In genomic region chr17:77182773-77183172, GRCh38 we compare ENCODE assay signal across 13 cellular contexts. TPM values are rescaled to one million over a fixed set of nuclear protein-coding genes. Genes with fewer than 3 reads are reported as not detected.
DNase-seq lines count a peak whose midpoint lies in the region; ATAC-seq, FAIRE-seq and TF ChIP-seq lines count a peak whose summit lies in the region.
"Had no signal": no experiment of that assay in that cellular context is flagged by ENCODE, and none has a peak within 500 bp of the region (broad histone marks: within the 10 kb centered on the region; RNA-seq: fewer than 3 reads in every experiment).

No MANE protein-coding gene starts in this region.

- peak overlapping the region; percentile 80 for H3K27ac Mint-ChIP-seq in stimulated activated naive CD8-positive, alpha-beta T cell treated with anti-CD3 and anti-CD28 coated beads, Interleukin-15, Interleukin-2, amounts not matched to agents 100 ng/mL and 50 ng/mL, for 24 hours
- H3K27ac Mint-ChIP-seq in activated T-helper 17 cell treated with anti-CD3 and anti-CD28 coated beads, Interleukin-2, amount 50 U/mL, for 72 hours, result peak overlapping the region; percentile 94
- H3K27ac Mint-ChIP-seq in memory B cell, result no peak overlapping the region

- peaks cover 45% of the 10 kb centered on the region for H3K4me1 Mint-ChIP-seq in stimulated activated naive CD8-positive, alpha-beta T cell treated with anti-CD3 and anti-CD28 coated beads, Interleukin-15, Interleukin-2, amounts not matched to agents 100 ng/mL and 50 ng/mL, for 24 hours (ENCODE audit: low read depth)
- peaks cover 27% of the 10 kb centered on the region for H3K4me1 Mint-ChIP-seq in activated T-helper 17 cell treated with anti-CD3 and anti-CD28 coated beads, Interleukin-2, amount 50 U/mL, for 72 hours
- H3K4me1 Mint-ChIP-seq in memory B cell, result peaks cover 25% of the 10 kb centered on the region

- H3K4me1 ChIP-seq in uterus (no peaks in the 10 kb centered on the region), pancreas (peaks cover 0 to 38% (median 6%) of the 10 kb centered on the region in 3 donors)

- no peaks in the 10 kb centered on the region for H3K27me3 Mint-ChIP-seq in stimulated activated naive CD8-positive, alpha-beta T cell treated with anti-CD3 and anti-CD28 coated beads, Interleukin-15, Interleukin-2, amounts not matched to agents 100 ng/mL and 50 ng/mL, for 24 hours
- no peaks in the 10 kb centered on the region for H3K27me3 Mint-ChIP-seq in activated T-helper 17 cell treated with anti-CD3 and anti-CD28 coated beads, Interleukin-2, amount 50 U/mL, for 72 hours
- H3K27me3 Mint-ChIP-seq in memory B cell, result no peaks in the 10 kb centered on the region

- H3K27me3 ChIP-seq in uterus (no peaks in the 10 kb centered on the region), pancreas (no peaks in the 10 kb centered on the region)

- H3K27ac ChIP-seq in uterus (peak overlapping the region; percentile 22 to 65), pancreas (no peak overlapping the region)

- no peaks in the 10 kb centered on the region for H3K36me3 ChIP-seq in uterus
- H3K36me3 ChIP-seq in pancreas, result no peaks in the 10 kb centered on the region

- ATAC-seq in stimulated activated naive CD8-positive, alpha-beta T cell treated with anti-CD3 and anti-CD28 coated beads, Interleukin-15, Interleukin-2, amounts not matched to agents 100 U/mL and 50 U/mL, for 24 hours, result no peak
- peak; percentile 4 for ATAC-seq in activated T-helper 17 cell treated with anti-CD3 and anti-CD28 coated beads, Interleukin-2, amount 50 U/mL, for 72 hours (replicated peaks)
- no peak for ATAC-seq in memory B cell (ENCODE audit: low read depth)
- ATAC-seq in pancreas, result no peak
- ATAC-seq in HG03521 (IDR thresholded peaks at IDR 0.05; ENCODE audit: unreplicated experiment), result no peak
- ATAC-seq: SK-N-SH treated with all-trans-retinoic acid at 6 μM for 48 hours had no signal

- intact Hi-C loops in uterus (cut with DNase I; ENCODE audit: low total_unique reads) (no loop called here), pancreas (cut with DNase I) (no loop called here)

- H3K4me3 Mint-ChIP-seq in stimulated activated naive CD8-positive, alpha-beta T cell treated with anti-CD3 and anti-CD28 coated beads, Interleukin-15, Interleukin-2, amounts not matched to agents 100 ng/mL and 50 ng/mL, for 24 hours, result peak overlapping the region; percentile 61
- H3K4me3 Mint-ChIP-seq in activated T-helper 17 cell treated with anti-CD3 and anti-CD28 coated beads, Interleukin-2, amount 50 U/mL, for 72 hours, result no peak overlapping the region
- peak overlapping the region; percentile 54 for H3K4me3 Mint-ChIP-seq in memory B cell

- WGBS in pancreas, 2 donors, result 84 to 88% methylated on average over 10 of the region's 10 CpGs

- H3K9me3 ChIP-seq in uterus (no peaks in the 10 kb centered on the region), pancreas (no peaks in the 10 kb centered on the region)

- no peak for DNase-seq in stimulated activated naive CD8-positive, alpha-beta T cell treated with anti-CD3 and anti-CD28 coated beads, Interleukin-15, Interleukin-2, amounts not matched to agents 100 U/mL and 50 U/mL, for 24 hours
- DNase-seq in memory B cell (ENCODE audit: low spot score in 2 of 2) (no peak), uterus (no peak), pancreas (no peak), NOMO-1 (lab: John Stamatoyannopoulos, UW; ENCODE audit: unreplicated experiment in 2 of 2) (no peak)
- DNase-seq: activated CD4-positive, alpha-beta T cell treated with anti-CD3 and anti-CD28 coated beads, Interleukin-2, amount 50 U/mL, for 48 hours; hippocampal formation; NCI-H1092; NCI-H82 had no signal

- TF ChIP-seq CTCF in uterus (IDR thresholded peaks at IDR 0.05) (no peak), pancreas (IDR thresholded peaks at IDR 0.05) (no peak)

- H3K9me3 Mint-ChIP-seq in stimulated activated naive CD8-positive, alpha-beta T cell treated with anti-CD3 and anti-CD28 coated beads, Interleukin-15, Interleukin-2, amounts not matched to agents 100 ng/mL and 50 ng/mL, for 24 hours, result no peaks in the 10 kb centered on the region
- H3K9me3 Mint-ChIP-seq in activated T-helper 17 cell treated with anti-CD3 and anti-CD28 coated beads, Interleukin-2, amount 50 U/mL, for 72 hours, result no peaks in the 10 kb centered on the region
- no peaks in the 10 kb centered on the region for H3K9me3 Mint-ChIP-seq in memory B cell

- FAIRE-seq in pancreas (lab: Jason Lieb, UNC), result no peak

- H3K4me3 ChIP-seq in uterus (no peak overlapping the region), pancreas (no peak overlapping the region)

- peaks cover 13% of the 10 kb centered on the region for H3K36me3 Mint-ChIP-seq in stimulated activated naive CD8-positive, alpha-beta T cell treated with anti-CD3 and anti-CD28 coated beads, Interleukin-15, Interleukin-2, amounts not matched to agents 100 ng/mL and 50 ng/mL, for 24 hours (ENCODE audit: low read depth)
- peaks cover 6% of the 10 kb centered on the region for H3K36me3 Mint-ChIP-seq in activated T-helper 17 cell treated with anti-CD3 and anti-CD28 coated beads, Interleukin-2, amount 50 U/mL, for 72 hours (ENCODE audit: low read depth)
- H3K36me3 Mint-ChIP-seq in memory B cell, result peaks cover 12% of the 10 kb centered on the region

- no peak for TF ChIP-seq POLR2A in uterus (IDR thresholded peaks at IDR 0.05)

RNA-seq across cellular contexts. Expression of gene SEC14L1, which starts 42.0 kb away (rescaled TPM):
- 10 to 100 TPM; 89.3 to 98.4 TPM for total RNA-seq in activated T-helper 17 cell treated with anti-CD3 and anti-CD28 coated beads, Interleukin-2, amount 50 U/mL, for 72 hours
- total RNA-seq in uterus (100 to 1,000 TPM in 1 of 4 donors, 10 to 100 TPM in 3; 38.2 to 128 (median 42.6) TPM), pancreas (10 to 100 TPM; 28.7 to 45.5 (median 34.2) TPM)
- 10 to 100 TPM; 17.8 to 18.6 TPM for polyA plus RNA-seq in pancreas

Comparison
In these comparisons a context has a peak if more than half of its experiments do, and no peak if none do; other contexts are left out.
1. H3K27ac ChIP-seq: peak in uterus (2 of 2); none in pancreas (0 of 4).